ENCODE assay signal across 23 cellular contexts in genomic region chr3:35409991-35410390, GRCh38.
"Had no signal": no experiment of that assay in that cellular context is flagged by ENCODE, and none has a peak within 500 bp of the region (broad histone marks: within the 10 kb centered on the region; RNA-seq: fewer than 3 reads in every experiment).

No MANE protein-coding gene starts in this region.

- FAIRE-seq: islet of Langerhans had no signal

- ATAC-seq: mucosa of descending colon; naive thymus-derived CD4-positive, alpha-beta T cell; natural killer cell treated with Interleukin-12 subunit alpha and Interleukin-12 subunit beta and Interleukin-15 and Interleukin-18, amount 100 ng/mL, for 72 hours; stimulated activated memory B cell treated with anti-CD40 and anti-IgM and Interleukin-4, amounts not matched to agents 10 μg/mL and 1 μg/mL and 100 μg/mL, for 72 hours; stimulated activated naive CD8-positive, alpha-beta T cell treated with anti-CD3 and anti-CD28 coated beads, Interleukin-15, amount 100 ng/mL, for 72 hours had no signal

- H3K4me3 ChIP-seq: left ventricle myocardium inferior, lung, mucosa of descending colon, ovary, right atrium auricular region, sigmoid colon, smooth muscle cell, tibial nerve, uterus had no signal

- DNase-seq: hypothalamus; immature natural killer cell; left ventricle myocardium inferior; midbrain; mucosa of descending colon; naive thymus-derived CD4-positive, alpha-beta T cell; ovary; sigmoid colon; stimulated activated CD4-positive, alpha-beta T cell treated with anti-CD3 and anti-CD28 coated beads, Interleukin-1b, Interleukin-23, amount 100 ng/mL, for 48 hours; stimulated activated CD4-positive, alpha-beta T cell treated with anti-CD3 and anti-CD28 coated beads, Interleukin-2, amount 100 ng/mL, for 48 hours; stimulated activated CD4-positive, alpha-beta T cell treated with anti-CD3 and anti-CD28 coated beads, Interleukin-4, amount 100 ng/mL, for 4 hours; stimulated activated CD8-positive, alpha-beta memory T cell treated with anti-CD3 and anti-CD28 coated beads, Interleukin-4, amount 100 ng/mL, for 48 hours; stimulated activated naive CD4-positive, alpha-beta T cell treated with Interleukin-2 at 50 U/mL for 16 hours; stimulated activated naive CD8-positive, alpha-beta T cell treated with anti-CD3 and anti-CD28 coated beads, Interleukin-15, amount 100 ng/mL, for 72 hours; substantia nigra; uterus had no signal

- H3K4me2 ChIP-seq: smooth muscle cell had no signal

- H3K4me1 ChIP-seq: left ventricle myocardium inferior, right atrium auricular region, sigmoid colon, tibial nerve, uterus had no signal

- H3K36me3 ChIP-seq: left ventricle myocardium inferior, ovary, right atrium auricular region, sigmoid colon, tibial nerve, uterus had no signal

- H3K27me3 ChIP-seq: ovary, right atrium auricular region, sigmoid colon, tibial nerve, uterus had no signal

- H3K9me3 ChIP-seq: left ventricle myocardium inferior, mucosa of descending colon, ovary, right atrium auricular region, sigmoid colon, tibial nerve, uterus had no signal

- H3K27ac ChIP-seq: left ventricle myocardium inferior, ovary, right atrium auricular region, sigmoid colon, tibial nerve, uterus had no signal
